Comparison of ENCODE assay signal across 27 cellular contexts in the genomic region with DNA sequence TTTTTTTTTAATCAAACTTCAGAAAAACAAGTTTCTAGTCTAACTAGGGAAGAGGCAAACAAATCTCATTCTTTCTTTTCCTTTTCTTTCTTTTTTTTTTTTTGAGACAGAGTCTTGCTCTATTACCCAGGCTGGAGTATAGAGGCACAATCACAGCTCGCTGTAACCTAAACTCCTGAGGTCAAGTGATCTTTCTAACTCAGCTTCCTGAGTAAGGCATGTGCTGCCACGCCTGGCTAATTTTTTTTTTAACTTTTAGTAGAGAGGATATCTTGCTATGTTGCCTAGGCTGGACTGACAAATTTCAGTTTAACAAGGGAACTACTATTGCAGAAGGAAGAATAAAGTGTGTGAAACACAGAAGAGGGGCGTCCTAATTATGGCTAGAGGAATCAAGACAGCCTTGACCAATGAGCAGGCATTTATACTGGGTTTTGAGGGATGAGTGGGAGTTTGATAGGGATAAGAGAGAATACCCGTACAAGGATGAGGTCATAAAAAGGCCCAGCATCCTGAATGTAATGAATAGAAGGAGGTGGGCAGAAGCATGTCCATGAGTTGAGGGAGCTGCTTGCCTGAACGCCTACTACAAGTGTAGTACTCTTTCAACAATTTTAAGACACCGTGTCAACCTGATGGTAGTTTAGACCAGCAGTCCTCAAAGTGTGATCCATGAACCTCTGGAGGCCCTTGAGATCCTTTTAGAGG. TPM values are rescaled to one million over a fixed set of nuclear protein-coding genes. Genes with fewer than 3 reads are reported as not detected.
DNase-seq lines count a peak whose midpoint lies in the region; ATAC-seq, FAIRE-seq and TF ChIP-seq lines count a peak whose summit lies in the region.
"Had no signal": no experiment of that assay in that cellular context is flagged by ENCODE, and none has a peak within 500 bp of the region (broad histone marks: within the 10 kb centered on the region; RNA-seq: fewer than 3 reads in every experiment).

No MANE protein-coding gene starts in this region.

- DNase-seq in activated CD4-positive, alpha-beta T cell treated with anti-CD3 and anti-CD28 coated beads, Interleukin-2, amount 10 ng/mL, durations not matched to agents 24 days and 14 days, result peak; percentile 44
- no peak for DNase-seq in activated CD4-positive, alpha-beta T cell treated with anti-CD3 and anti-CD28 coated beads for 1 hour
- DNase-seq in MM.1S (peak; percentile 34), epithelial cell of esophagus (ENCODE audit: low read depth) (peak; percentile 14), type B pancreatic cell (ENCODE audit: extremely low spot score, unreplicated experiment) (no peak), HepG2 (ENCODE audit: low spot score) (no peak), GOT3 (lab: John Stamatoyannopoulos, UW) (no peak)
- DNase-seq in activated naive CD4-positive, alpha-beta T cell treated with anti-CD3 and anti-CD28 coated beads for 36 hours, result no peak
- DNase-seq: 8988T; activated CD4-positive, alpha-beta T cell treated with anti-CD3 and anti-CD28 coated beads for 48 hours; activated T-cell treated with anti-CD3 and anti-CD28 coated beads, Interleukin-2, amount 50 U/mL, for 24 hours; CD4-positive, alpha-beta T cell; EL; hippocampal formation; left colon; mesenchymal stem cell; NCI-H1105 treated with DMSO at 0.1 percent for 48 hours; NCI-H2029; NCI-H446 treated with DMSO at 0.1 percent for 48 hours; psoas muscle; SHP77 had no signal

- intact Hi-C loops in activated CD4-positive, alpha-beta T cell treated with anti-CD3 and anti-CD28 coated beads, Interleukin-2, amount 10 ng/mL, durations not matched to agents 24 days and 14 days (cut with micrococcal nuclease), result no loop called here
- intact Hi-C loops in activated naive CD4-positive, alpha-beta T cell treated with anti-CD3 and anti-CD28 coated beads for 36 hours (cut with micrococcal nuclease), result no loop called here
- intact Hi-C loops in HepG2 (cut with micrococcal nuclease; ENCODE audit: unreplicated experiment), result loop anchor here (10.0 kb wide), 1 partner anchor 58 kb away; no protein-coding TSS in a partner anchor

- no peak for FAIRE-seq in HepG2 (lab: Jason Lieb, UNC)
- FAIRE-seq: frontal cortex had no signal

- in situ Hi-C loops in HepG2 (cut with HindIII; ENCODE audit: extremely low pct_ligation_motif_present, low pct_unique_long_range_greater_than_20kb), result no loop called here

- H3K4me3 Mint-ChIP-seq in activated CD4-positive, alpha-beta T cell treated with anti-CD3 and anti-CD28 coated beads, Interleukin-2, amount 10 ng/mL, durations not matched to agents 24 days and 14 days, result no peak overlapping the region
- no peak overlapping the region for H3K4me3 Mint-ChIP-seq in type B pancreatic cell
- H3K4me3 Mint-ChIP-seq in activated naive CD4-positive, alpha-beta T cell treated with anti-CD3 and anti-CD28 coated beads for 36 hours, result no peak overlapping the region
- H3K4me3 Mint-ChIP-seq: activated T-cell treated with anti-CD3 and anti-CD28 coated beads, Interleukin-2, amount 50 U/mL, for 24 hours; CD4-positive, alpha-beta T cell; central memory CD8-positive, alpha-beta T cell; dendritic cell treated with granulocyte-macrophage colony-stimulating factor and Interleukin-4, amounts not matched to agents 40 ng/mL and 50 ng/mL, for 4 days; stimulated activated naive CD8-positive, alpha-beta T cell treated with anti-CD3 and anti-CD28 coated beads, Interleukin-15, Interleukin-2, amounts not matched to agents 100 ng/mL and 50 ng/mL, for 24 hours; T-helper 2 cell treated with Interferon-gamma antibody and Interleukin-4, amounts not matched to agents 5 μg/mL and 100 μg/mL, for 36 hours had no signal

- H3K27me3 ChIP-seq in MM.1S (replicated peaks; ENCODE audit: insufficient read depth, low read length), result no peaks in the 10 kb centered on the region
- H3K27me3 ChIP-seq in HepG2 (ENCODE audit: control insufficient read depth in 1 of 2, insufficient read depth in 2 of 2, low read length in 2 of 2), result peaks cover 0 to 4% of the 10 kb centered on the region in 2 experiments; a peak in 1 of 5 replicates

- no peaks in the 10 kb centered on the region for H4K20me1 ChIP-seq in MM.1S (ENCODE audit: insufficient read depth, low read length)
- H4K20me1 ChIP-seq in HepG2 (ENCODE audit: insufficient read depth, low read length), result no peaks in the 10 kb centered on the region

- H3K27ac ChIP-seq in MM.1S (ENCODE audit: low read length) (no peak overlapping the region), HepG2 (ENCODE audit: extremely low read length, insufficient read depth, low read length) (no peak overlapping the region)
- H3K27ac ChIP-seq: HL-60, psoas muscle had no signal

- TF ChIP-seq CTCF in MM.1S (IDR thresholded peaks at IDR 0.05; ENCODE audit: low read length) (no peak), epithelial cell of esophagus (IDR thresholded peaks at IDR 0.05; ENCODE audit: insufficient read depth, low read depth, low read length, missing control alignments) (no peak), type B pancreatic cell (conservative IDR thresholded peaks at IDR 0.05) (no peak), HepG2 (CRISPR knock-in tag; IDR thresholded peaks at IDR 0.05) (no peak)

- no peak for TF ChIP-seq EP300 in HepG2 (IDR thresholded peaks at IDR 0.05; ENCODE audit: low read depth in 2 of 2, low read length in 2 of 2)
- TF ChIP-seq EP300 in HepG2 (CRISPR knock-in tag; IDR thresholded peaks at IDR 0.05; ENCODE audit: borderline replicate concordance), result no peak

- H3K4me1 ChIP-seq in MM.1S (ENCODE audit: low read length) (peaks cover 29% of the 10 kb centered on the region), HepG2 (ENCODE audit: insufficient read depth, low read length) (peaks cover 19% of the 10 kb centered on the region)
- H3K4me1 ChIP-seq: psoas muscle had no signal

- H2AFZ ChIP-seq in MM.1S (ENCODE audit: low read length) (no peak overlapping the region), HepG2 (ENCODE audit: low read length) (no peak overlapping the region)

- H3K79me2 ChIP-seq in MM.1S (ENCODE audit: low read length), result no peaks in the 10 kb centered on the region
- no peaks in the 10 kb centered on the region for H3K79me2 ChIP-seq in HepG2 (ENCODE audit: insufficient read depth, low read length)

- no peaks in the 10 kb centered on the region for H3K9me2 ChIP-seq in MM.1S (replicated peaks; ENCODE audit: insufficient read depth, low read length)

- no peaks in the 10 kb centered on the region for H3K9me3 ChIP-seq in MM.1S (replicated peaks; ENCODE audit: insufficient read depth, low read length)
- no peaks in the 10 kb centered on the region for H3K9me3 ChIP-seq in HepG2 (ENCODE audit: low read length)
- H3K9me3 ChIP-seq: psoas muscle had no signal

- no peaks in the 10 kb centered on the region for H3K36me3 Mint-ChIP-seq in activated CD4-positive, alpha-beta T cell treated with anti-CD3 and anti-CD28 coated beads, Interleukin-2, amount 10 ng/mL, durations not matched to agents 24 days and 14 days (ENCODE audit: low read depth)
- no peaks in the 10 kb centered on the region for H3K36me3 Mint-ChIP-seq in type B pancreatic cell
- no peaks in the 10 kb centered on the region for H3K36me3 Mint-ChIP-seq in activated naive CD4-positive, alpha-beta T cell treated with anti-CD3 and anti-CD28 coated beads for 36 hours (ENCODE audit: low read depth)

- H3K9ac ChIP-seq in MM.1S (ENCODE audit: low read length) (no peak overlapping the region), HepG2 (ENCODE audit: insufficient read depth, low read depth, low read length) (no peak overlapping the region)

- TF ChIP-seq RAD21 in HepG2 (CRISPR knock-in tag; IDR thresholded peaks at IDR 0.05), result no peak

- BruUV-seq in HepG2 (replicated peaks; lab: Mats Ljungman, UMichigan), result no TSS peak

- H3K4me2 ChIP-seq in MM.1S (ENCODE audit: low read depth, low read length) (peak overlapping the region; percentile 22; the same call in 1 of the 2 replicates), HepG2 (ENCODE audit: low read depth, low read length) (no peak overlapping the region)

- no peak for ATAC-seq in HepG2
- ATAC-seq: left colon, psoas muscle had no signal

- H3F3A ChIP-seq in MM.1S (ENCODE audit: insufficient read depth, low read length), result peaks cover 21% of the 10 kb centered on the region

- H3K27me3 Mint-ChIP-seq in activated CD4-positive, alpha-beta T cell treated with anti-CD3 and anti-CD28 coated beads, Interleukin-2, amount 10 ng/mL, durations not matched to agents 24 days and 14 days, result peaks cover 5% of the 10 kb centered on the region
- peaks cover 2% of the 10 kb centered on the region for H3K27me3 Mint-ChIP-seq in type B pancreatic cell
- no peaks in the 10 kb centered on the region for H3K27me3 Mint-ChIP-seq in activated naive CD4-positive, alpha-beta T cell treated with anti-CD3 and anti-CD28 coated beads for 36 hours (ENCODE audit: low read depth)
- H3K27me3 Mint-ChIP-seq: central memory CD8-positive, alpha-beta T cell; dendritic cell treated with granulocyte-macrophage colony-stimulating factor and Interleukin-4, amounts not matched to agents 40 ng/mL and 50 ng/mL, for 4 days; stimulated activated naive CD8-positive, alpha-beta T cell treated with anti-CD3 and anti-CD28 coated beads, Interleukin-15, Interleukin-2, amounts not matched to agents 100 ng/mL and 50 ng/mL, for 24 hours had no signal

- CTCF ChIA-PET in activated naive CD4-positive, alpha-beta T cell treated with anti-CD3 and anti-CD28 coated beads for 36 hours (lab: Charles Lee), result interaction anchor here (0.6 to 0.7 kb wide), 3 partner anchors 11 to 353 kb away, joined by 3 to 5 read pairs (median 3); no protein-coding TSS in a partner anchor
- CTCF ChIA-PET in HepG2 (lab: Yijun Ruan, JAX; ENCODE audit: low intra/inter-chr PET ratio, low total read pairs), result no interaction called here

- TF ChIP-seq POLR2A in HepG2 (IDR thresholded peaks at IDR 0.05; ENCODE audit: insufficient read depth in 1 of 2, low read depth in 2 of 2, low read length in 2 of 2), result no peak

- H3K27ac Mint-ChIP-seq in activated CD4-positive, alpha-beta T cell treated with anti-CD3 and anti-CD28 coated beads, Interleukin-2, amount 10 ng/mL, durations not matched to agents 24 days and 14 days, result no peak overlapping the region
- peak overlapping the region; percentile 51 for H3K27ac Mint-ChIP-seq in type B pancreatic cell
- no peak overlapping the region for H3K27ac Mint-ChIP-seq in activated naive CD4-positive, alpha-beta T cell treated with anti-CD3 and anti-CD28 coated beads for 36 hours
- H3K27ac Mint-ChIP-seq: activated T-cell treated with anti-CD3 and anti-CD28 coated beads, Interleukin-2, amount 50 U/mL, for 24 hours; CD4-positive, alpha-beta T cell; dendritic cell treated with granulocyte-macrophage colony-stimulating factor and Interleukin-4, amounts not matched to agents 40 ng/mL and 50 ng/mL, for 4 days; stimulated activated naive CD8-positive, alpha-beta T cell treated with anti-CD3 and anti-CD28 coated beads, Interleukin-15, Interleukin-2, amounts not matched to agents 100 ng/mL and 50 ng/mL, for 24 hours; T-helper 2 cell treated with Interferon-gamma antibody and Interleukin-4, amounts not matched to agents 5 μg/mL and 100 μg/mL, for 36 hours had no signal

- no peak overlapping the region for H3K4me3 ChIP-seq in MM.1S (ENCODE audit: low read length)
- no peak overlapping the region for H3K4me3 ChIP-seq in epithelial cell of esophagus (ENCODE audit: low read length)
- no peak overlapping the region for H3K4me3 ChIP-seq in HepG2 (replicated peaks in 1 of 3; ENCODE audit: insufficient read depth in 1 of 3, low read depth in 2 of 3, low read length in 3 of 3)
- H3K4me3 ChIP-seq: psoas muscle had no signal

- 25% methylated on average over 6 of the region's 6 CpGs for WGBS in HepG2 (ENCODE audit: low lambda C conversion rate)

- H3K36me3 ChIP-seq in MM.1S (replicated peaks; ENCODE audit: insufficient read depth, low read length) (no peaks in the 10 kb centered on the region), HepG2 (replicated peaks in 1 of 2; ENCODE audit: control insufficient read depth in 1 of 2, insufficient read depth in 2 of 2, low read length in 2 of 2) (no peaks in the 10 kb centered on the region)

- POLR2A ChIA-PET in HepG2 (lab: Yijun Ruan, JAX), result no interaction called here

- no peaks in the 10 kb centered on the region for H3K9me3 Mint-ChIP-seq in activated CD4-positive, alpha-beta T cell treated with anti-CD3 and anti-CD28 coated beads, Interleukin-2, amount 10 ng/mL, durations not matched to agents 24 days and 14 days
- H3K9me3 Mint-ChIP-seq in type B pancreatic cell, result peaks cover 5% of the 10 kb centered on the region
- H3K9me3 Mint-ChIP-seq in activated naive CD4-positive, alpha-beta T cell treated with anti-CD3 and anti-CD28 coated beads for 36 hours, result no peaks in the 10 kb centered on the region
- H3K9me3 Mint-ChIP-seq: activated T-cell treated with anti-CD3 and anti-CD28 coated beads, Interleukin-2, amount 50 U/mL, for 24 hours; CD4-positive, alpha-beta T cell; central memory CD8-positive, alpha-beta T cell; dendritic cell treated with granulocyte-macrophage colony-stimulating factor and Interleukin-4, amounts not matched to agents 40 ng/mL and 50 ng/mL, for 4 days; stimulated activated naive CD8-positive, alpha-beta T cell treated with anti-CD3 and anti-CD28 coated beads, Interleukin-15, Interleukin-2, amounts not matched to agents 100 ng/mL and 50 ng/mL, for 24 hours; T-helper 2 cell treated with Interferon-gamma antibody and Interleukin-4, amounts not matched to agents 5 μg/mL and 100 μg/mL, for 36 hours had no signal

- peaks cover 7% of the 10 kb centered on the region for H3K4me1 Mint-ChIP-seq in activated CD4-positive, alpha-beta T cell treated with anti-CD3 and anti-CD28 coated beads, Interleukin-2, amount 10 ng/mL, durations not matched to agents 24 days and 14 days
- peaks cover 10% of the 10 kb centered on the region for H3K4me1 Mint-ChIP-seq in type B pancreatic cell (ENCODE audit: unreplicated experiment)
- H3K4me1 Mint-ChIP-seq in activated naive CD4-positive, alpha-beta T cell treated with anti-CD3 and anti-CD28 coated beads for 36 hours (ENCODE audit: low read depth), result peaks cover 2% of the 10 kb centered on the region
- H3K4me1 Mint-ChIP-seq: central memory CD8-positive, alpha-beta T cell had no signal

RNA-seq across cellular contexts. Expression of a gene that starts 6.7 kb away (rescaled TPM):
- 40.4 and 43.5 TPM in 2 replicates for total RNA-seq in activated CD4-positive, alpha-beta T cell treated with anti-CD3 and anti-CD28 coated beads, Interleukin-2, amount 10 ng/mL, durations not matched to agents 24 days and 14 days
- total RNA-seq in type B pancreatic cell (ENCODE audit: low replicate concordance) (59.6 and 64.3 TPM in 2 replicates), HepG2 (2016; rRNA removed; fragmentation: Illumina TruSeq; extraction: Trizol) (84.2 and 116 TPM in 2 replicates)
- total RNA-seq in activated naive CD4-positive, alpha-beta T cell treated with anti-CD3 and anti-CD28 coated beads for 36 hours, result 10 to 100 TPM; 28.9 to 29.6 TPM
- 163 and 169 TPM in 2 replicates for total RNA-seq in HepG2 (2016; cell fraction: cytosol; rRNA removed; fragmentation: Illumina TruSeq; extraction: Trizol; ENCODE audit: low read depth)
- total RNA-seq in HepG2 (2016; cell fraction: insoluble cytoplasmic fraction; rRNA removed; fragmentation: Illumina TruSeq; extraction: Trizol), result 84.8 and 120 TPM in 2 replicates
- total RNA-seq in HepG2 (2016; cell fraction: membrane; rRNA removed; fragmentation: Illumina TruSeq; extraction: Trizol), result 61.5 and 72.0 TPM in 2 replicates
- 53.8 and 55.3 TPM in 2 replicates for total RNA-seq in HepG2 (2016; cell fraction: nucleus; rRNA removed; fragmentation: Illumina TruSeq; extraction: Trizol)
- 107 and 115 TPM in 2 replicates for polyA plus RNA-seq in HepG2 (2011; rRNA removed)
- 73.1 and 90.8 TPM in 2 replicates for polyA plus RNA-seq in HepG2 (2011; cell fraction: cytosol; rRNA removed)
- polyA plus RNA-seq in HepG2 (2011; cell fraction: nucleus; rRNA removed), result 23.5 and 26.7 TPM in 2 replicates
- 56.0 and 64.2 TPM in 2 replicates for polyA plus RNA-seq in HepG2 (2012)
- 14.8 and 17.1 TPM in 2 replicates for polyA plus RNA-seq in HepG2 (2016; cell fraction: cytosol; fragmentation: Illumina TruSeq; extraction: Trizol; ENCODE audit: low read depth)
- 108 and 110 TPM in 2 replicates for polyA plus RNA-seq in HepG2 (2016; cell fraction: insoluble cytoplasmic fraction; fragmentation: Illumina TruSeq; extraction: Trizol; ENCODE audit: low read depth)
- polyA plus RNA-seq in HepG2 (2016; cell fraction: membrane; fragmentation: Illumina TruSeq; extraction: Trizol; ENCODE audit: low read depth), result 27.8 and 29.0 TPM in 2 replicates
- 53.6 and 59.5 TPM in 2 replicates for polyA plus RNA-seq in HepG2 (2016; cell fraction: nucleus; fragmentation: Illumina TruSeq; extraction: Trizol; ENCODE audit: insufficient read depth, low read depth)
- polyA minus RNA-seq in HepG2 (2011; rRNA and poly(A)+ RNA removed; ENCODE audit: low replicate concordance), result 52.9 and 70.2 TPM in 2 replicates
- 77.0 and 77.7 TPM in 2 replicates for polyA minus RNA-seq in HepG2 (2011; cell fraction: cytosol; rRNA and poly(A)+ RNA removed)
- 80.9 and 83.3 TPM in 2 replicates for polyA minus RNA-seq in HepG2 (2011; cell fraction: nucleus; rRNA and poly(A)+ RNA removed)

Comparison
In these comparisons a context has a peak if more than half of its experiments do, and no peak if none do; other contexts are left out.
1. DNase-seq: peak in activated CD4-positive, alpha-beta T cell treated with anti-CD3 and anti-CD28 coated beads, Interleukin-2, amount 10 ng/mL, durations not matched to agents 24 days and 14 days (single experiment), MM.1S (single experiment) and epithelial cell of esophagus (single experiment); none in activated CD4-positive, alpha-beta T cell treated with anti-CD3 and anti-CD28 coated beads for 1 hour (single experiment), type B pancreatic cell (single experiment), activated naive CD4-positive, alpha-beta T cell treated with anti-CD3 and anti-CD28 coated beads for 36 hours (single experiment), HepG2 (single experiment) and GOT3 (single experiment).